ENCODE assay signal across 23 cellular contexts in genomic region chr1:237011432-237011831, GRCh38. TPM values are rescaled to one million over a fixed set of nuclear protein-coding genes. Genes with fewer than 3 reads are reported as not detected.
"Had no signal": no experiment of that assay in that cellular context is flagged by ENCODE, and none has a peak within 500 bp of the region (broad histone marks: within the 10 kb centered on the region; RNA-seq: fewer than 3 reads in every experiment).

No MANE protein-coding gene starts in this region.

- H3K4me1 ChIP-seq: spleen had no signal

- ATAC-seq: activated CD4-positive, alpha-beta T cell treated with anti-CD3 and anti-CD28 coated beads for 36 hours; esophagus mucosa; WTC11 had no signal

- H3K4me3 ChIP-seq: spleen, upper lobe of left lung had no signal

- H3K36me3 ChIP-seq: spleen, upper lobe of left lung had no signal

- DNase-seq: activated CD4-positive, alpha-beta memory T cell treated with anti-CD3 and anti-CD28 coated beads, Interleukin-2, amount 10 ng/mL, durations not matched to agents 7 days and 5 days; activated CD4-positive, alpha-beta T cell treated with anti-CD3 and anti-CD28 coated beads for 36 hours; activated naive CD4-positive, alpha-beta T cell treated with Interleukin-2 at 50 U/mL for 16 hours; activated naive CD8-positive, alpha-beta T cell treated with anti-CD3 and anti-CD28 coated beads, Interleukin-2, amount 10 ng/mL, durations not matched to agents 7 days and 5 days; activated T-cell treated with anti-CD3 and anti-CD28 coated beads, Interleukin-2, amount 50 U/mL, for 1 hour; amygdala; central memory CD4-positive, alpha-beta T cell; cortex of kidney; hippocampal formation; nephron progenitor cell; SK-N-SH; spleen; stimulated activated naive CD4-positive, alpha-beta T cell; upper lobe of left lung had no signal

- H3K9me3 ChIP-seq: SK-N-SH, spleen, upper lobe of left lung had no signal

- H3K9ac ChIP-seq: SK-N-SH had no signal

- H3K27ac ChIP-seq: spleen, upper lobe of left lung had no signal

- H3K27me3 ChIP-seq: spleen, upper lobe of left lung had no signal

RNA-seq across cellular contexts. Expression of gene MT1HL1, which starts 7.2 kb away (rescaled TPM):
- total RNA-seq: activated CD4-positive, alpha-beta memory T cell treated with anti-CD3 and anti-CD28 coated beads, Interleukin-2, amount 10 ng/mL, durations not matched to agents 7 days and 5 days; activated CD4-positive, alpha-beta T cell treated with anti-CD3 and anti-CD28 coated beads for 36 hours; activated naive CD8-positive, alpha-beta T cell treated with anti-CD3 and anti-CD28 coated beads, Interleukin-2, amount 10 ng/mL, durations not matched to agents 7 days and 5 days; activated T-helper 2 cell treated with anti-CD3 and anti-CD28 coated beads, Interferon-gamma antibody, Interleukin-2, Interleukin-4, amounts not matched to agents 10 μg/mL and 5 μg/mL and 100 μg/mL, durations not matched to agents 14 hours and 24 hours and 36 hours; esophagus mucosa; glomerular endothelial cell; lung microvascular endothelial cell; mesothelial cell of epicardium; myocyte; omental fat pad; progenitor cell of endocrine pancreas; spleen; upper lobe of left lung; WTC11 had no signal

RNA-seq across cellular contexts. Expression of gene RYR2, which starts 30.6 kb away (rescaled TPM):
- total RNA-seq: activated naive CD8-positive, alpha-beta T cell treated with anti-CD3 and anti-CD28 coated beads, Interleukin-2, amount 10 ng/mL, durations not matched to agents 7 days and 5 days; glomerular endothelial cell had no signal
